1 cellular context compared by ENCODE assay signal in the genomic region with DNA sequence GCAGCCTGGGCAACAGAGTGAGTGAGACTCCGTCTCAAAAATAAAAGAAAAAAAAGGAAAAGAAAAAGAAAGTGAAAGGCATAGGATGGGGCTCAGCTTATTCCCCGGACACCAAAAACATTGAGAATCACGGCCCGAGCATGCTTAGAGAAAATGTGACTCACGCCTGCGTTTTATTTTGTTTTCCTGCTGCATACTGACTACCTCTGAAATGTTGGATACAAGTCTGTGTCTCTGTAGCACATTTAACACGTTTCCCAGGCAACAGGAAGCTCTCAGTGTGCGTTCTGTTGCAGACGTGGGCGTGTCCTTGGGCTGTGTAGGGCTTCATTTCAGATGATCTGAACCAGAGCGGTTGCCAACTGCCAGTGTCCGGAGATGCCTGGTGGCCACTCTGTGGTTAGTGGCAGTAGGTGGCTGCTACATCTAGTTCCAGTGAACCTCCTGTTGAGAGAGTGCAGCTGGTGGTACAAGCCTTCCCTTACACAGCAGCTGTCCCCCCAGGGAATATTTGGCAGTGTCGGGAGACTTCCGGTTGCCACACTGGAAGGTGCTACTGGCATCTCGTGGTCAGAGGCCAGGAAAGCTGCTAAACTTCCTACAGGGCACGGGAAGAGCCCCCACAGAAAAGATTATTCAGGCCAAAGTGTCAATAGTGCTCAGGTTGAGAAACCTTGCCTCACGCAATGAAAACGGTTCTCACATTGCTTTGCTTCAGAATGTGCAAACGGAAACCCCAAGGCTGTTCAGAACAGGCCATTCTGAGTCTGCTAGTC.
TF ChIP-seq lines count a peak whose summit lies in the region.

No MANE protein-coding gene starts in this region.

TF ChIP-seq in HepG2, 621 proteins besides CTCF, POLR2A, EP300 and RAD21 (continued from another document):
- TF ChIP-seq, protein P1, sequence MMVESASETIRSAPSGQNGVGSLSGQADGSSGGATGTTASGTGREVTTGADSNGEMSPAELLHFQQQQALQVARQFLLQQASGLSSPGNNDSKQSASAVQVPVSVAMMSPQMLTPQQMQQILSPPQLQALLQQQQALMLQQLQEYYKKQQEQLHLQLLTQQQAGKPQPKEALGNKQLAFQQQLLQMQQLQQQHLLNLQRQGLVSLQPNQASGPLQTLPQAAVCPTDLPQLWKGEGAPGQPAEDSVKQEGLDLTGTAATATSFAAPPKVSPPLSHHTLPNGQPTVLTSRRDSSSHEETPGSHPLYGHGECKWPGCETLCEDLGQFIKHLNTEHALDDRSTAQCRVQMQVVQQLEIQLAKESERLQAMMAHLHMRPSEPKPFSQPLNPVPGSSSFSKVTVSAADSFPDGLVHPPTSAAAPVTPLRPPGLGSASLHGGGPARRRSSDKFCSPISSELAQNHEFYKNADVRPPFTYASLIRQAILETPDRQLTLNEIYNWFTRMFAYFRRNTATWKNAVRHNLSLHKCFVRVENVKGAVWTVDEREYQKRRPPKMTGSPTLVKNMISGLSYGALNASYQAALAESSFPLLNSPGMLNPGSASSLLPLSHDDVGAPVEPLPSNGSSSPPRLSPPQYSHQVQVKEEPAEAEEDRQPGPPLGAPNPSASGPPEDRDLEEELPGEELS (CRISPR knock-in tag; IDR thresholded peaks at IDR 0.05) = no peak
- no peak for TF ChIP-seq POGZ (CRISPR knock-in tag; IDR thresholded peaks at IDR 0.05)
- no peak for TF ChIP-seq MIXL1 (CRISPR knock-in tag; IDR thresholded peaks at IDR 0.05)
- no peak for TF ChIP-seq ZNF605 (CRISPR knock-in tag; IDR thresholded peaks at IDR 0.05)
- TF ChIP-seq, protein P2, sequence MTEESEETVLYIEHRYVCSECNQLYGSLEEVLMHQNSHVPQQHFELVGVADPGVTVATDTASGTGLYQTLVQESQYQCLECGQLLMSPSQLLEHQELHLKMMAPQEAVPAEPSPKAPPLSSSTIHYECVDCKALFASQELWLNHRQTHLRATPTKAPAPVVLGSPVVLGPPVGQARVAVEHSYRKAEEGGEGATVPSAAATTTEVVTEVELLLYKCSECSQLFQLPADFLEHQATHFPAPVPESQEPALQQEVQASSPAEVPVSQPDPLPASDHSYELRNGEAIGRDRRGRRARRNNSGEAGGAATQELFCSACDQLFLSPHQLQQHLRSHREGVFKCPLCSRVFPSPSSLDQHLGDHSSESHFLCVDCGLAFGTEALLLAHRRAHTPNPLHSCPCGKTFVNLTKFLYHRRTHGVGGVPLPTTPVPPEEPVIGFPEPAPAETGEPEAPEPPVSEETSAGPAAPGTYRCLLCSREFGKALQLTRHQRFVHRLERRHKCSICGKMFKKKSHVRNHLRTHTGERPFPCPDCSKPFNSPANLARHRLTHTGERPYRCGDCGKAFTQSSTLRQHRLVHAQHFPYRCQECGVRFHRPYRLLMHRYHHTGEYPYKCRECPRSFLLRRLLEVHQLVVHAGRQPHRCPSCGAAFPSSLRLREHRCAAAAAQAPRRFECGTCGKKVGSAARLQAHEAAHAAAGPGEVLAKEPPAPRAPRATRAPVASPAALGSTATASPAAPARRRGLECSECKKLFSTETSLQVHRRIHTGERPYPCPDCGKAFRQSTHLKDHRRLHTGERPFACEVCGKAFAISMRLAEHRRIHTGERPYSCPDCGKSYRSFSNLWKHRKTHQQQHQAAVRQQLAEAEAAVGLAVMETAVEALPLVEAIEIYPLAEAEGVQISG (CRISPR knock-in tag; IDR thresholded peaks at IDR 0.05) = no peak
- TF ChIP-seq, protein P3, sequence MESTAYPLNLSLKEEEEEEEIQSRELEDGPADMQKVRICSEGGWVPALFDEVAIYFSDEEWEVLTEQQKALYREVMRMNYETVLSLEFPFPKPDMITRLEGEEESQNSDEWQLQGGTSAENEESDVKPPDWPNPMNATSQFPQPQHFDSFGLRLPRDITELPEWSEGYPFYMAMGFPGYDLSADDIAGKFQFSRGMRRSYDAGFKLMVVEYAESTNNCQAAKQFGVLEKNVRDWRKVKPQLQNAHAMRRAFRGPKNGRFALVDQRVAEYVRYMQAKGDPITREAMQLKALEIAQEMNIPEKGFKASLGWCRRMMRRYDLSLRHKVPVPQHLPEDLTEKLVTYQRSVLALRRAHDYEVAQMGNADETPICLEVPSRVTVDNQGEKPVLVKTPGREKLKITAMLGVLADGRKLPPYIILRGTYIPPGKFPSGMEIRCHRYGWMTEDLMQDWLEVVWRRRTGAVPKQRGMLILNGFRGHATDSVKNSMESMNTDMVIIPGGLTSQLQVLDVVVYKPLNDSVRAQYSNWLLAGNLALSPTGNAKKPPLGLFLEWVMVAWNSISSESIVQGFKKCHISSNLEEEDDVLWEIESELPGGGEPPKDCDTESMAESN (CRISPR knock-in tag; conservative IDR thresholded peaks at IDR 0.05) = no peak
- TF ChIP-seq, protein P4, sequence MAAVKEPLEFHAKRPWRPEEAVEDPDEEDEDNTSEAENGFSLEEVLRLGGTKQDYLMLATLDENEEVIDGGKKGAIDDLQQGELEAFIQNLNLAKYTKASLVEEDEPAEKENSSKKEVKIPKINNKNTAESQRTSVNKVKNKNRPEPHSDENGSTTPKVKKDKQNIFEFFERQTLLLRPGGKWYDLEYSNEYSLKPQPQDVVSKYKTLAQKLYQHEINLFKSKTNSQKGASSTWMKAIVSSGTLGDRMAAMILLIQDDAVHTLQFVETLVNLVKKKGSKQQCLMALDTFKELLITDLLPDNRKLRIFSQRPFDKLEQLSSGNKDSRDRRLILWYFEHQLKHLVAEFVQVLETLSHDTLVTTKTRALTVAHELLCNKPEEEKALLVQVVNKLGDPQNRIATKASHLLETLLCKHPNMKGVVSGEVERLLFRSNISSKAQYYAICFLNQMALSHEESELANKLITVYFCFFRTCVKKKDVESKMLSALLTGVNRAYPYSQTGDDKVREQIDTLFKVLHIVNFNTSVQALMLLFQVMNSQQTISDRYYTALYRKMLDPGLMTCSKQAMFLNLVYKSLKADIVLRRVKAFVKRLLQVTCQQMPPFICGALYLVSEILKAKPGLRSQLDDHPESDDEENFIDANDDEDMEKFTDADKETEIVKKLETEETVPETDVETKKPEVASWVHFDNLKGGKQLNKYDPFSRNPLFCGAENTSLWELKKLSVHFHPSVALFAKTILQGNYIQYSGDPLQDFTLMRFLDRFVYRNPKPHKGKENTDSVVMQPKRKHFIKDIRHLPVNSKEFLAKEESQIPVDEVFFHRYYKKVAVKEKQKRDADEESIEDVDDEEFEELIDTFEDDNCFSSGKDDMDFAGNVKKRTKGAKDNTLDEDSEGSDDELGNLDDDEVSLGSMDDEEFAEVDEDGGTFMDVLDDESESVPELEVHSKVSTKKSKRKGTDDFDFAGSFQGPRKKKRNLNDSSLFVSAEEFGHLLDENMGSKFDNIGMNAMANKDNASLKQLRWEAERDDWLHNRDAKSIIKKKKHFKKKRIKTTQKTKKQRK (IDR thresholded peaks at IDR 0.05; ENCODE audit: low read length) = no peak
- peak; percentile 23; the same call in 1 of the 2 replicates for TF ChIP-seq HDAC2 (CRISPR knock-in tag; IDR thresholded peaks at IDR 0.05)
- TF ChIP-seq RFX3 (CRISPR knock-in tag; IDR thresholded peaks at IDR 0.05) = peak; percentile 41; the same call in 1 of the 2 replicates
- no peak for TF ChIP-seq LBX2 (CRISPR knock-in tag; IDR thresholded peaks at IDR 0.05; ENCODE audit: borderline replicate concordance)
- TF ChIP-seq, protein P5, sequence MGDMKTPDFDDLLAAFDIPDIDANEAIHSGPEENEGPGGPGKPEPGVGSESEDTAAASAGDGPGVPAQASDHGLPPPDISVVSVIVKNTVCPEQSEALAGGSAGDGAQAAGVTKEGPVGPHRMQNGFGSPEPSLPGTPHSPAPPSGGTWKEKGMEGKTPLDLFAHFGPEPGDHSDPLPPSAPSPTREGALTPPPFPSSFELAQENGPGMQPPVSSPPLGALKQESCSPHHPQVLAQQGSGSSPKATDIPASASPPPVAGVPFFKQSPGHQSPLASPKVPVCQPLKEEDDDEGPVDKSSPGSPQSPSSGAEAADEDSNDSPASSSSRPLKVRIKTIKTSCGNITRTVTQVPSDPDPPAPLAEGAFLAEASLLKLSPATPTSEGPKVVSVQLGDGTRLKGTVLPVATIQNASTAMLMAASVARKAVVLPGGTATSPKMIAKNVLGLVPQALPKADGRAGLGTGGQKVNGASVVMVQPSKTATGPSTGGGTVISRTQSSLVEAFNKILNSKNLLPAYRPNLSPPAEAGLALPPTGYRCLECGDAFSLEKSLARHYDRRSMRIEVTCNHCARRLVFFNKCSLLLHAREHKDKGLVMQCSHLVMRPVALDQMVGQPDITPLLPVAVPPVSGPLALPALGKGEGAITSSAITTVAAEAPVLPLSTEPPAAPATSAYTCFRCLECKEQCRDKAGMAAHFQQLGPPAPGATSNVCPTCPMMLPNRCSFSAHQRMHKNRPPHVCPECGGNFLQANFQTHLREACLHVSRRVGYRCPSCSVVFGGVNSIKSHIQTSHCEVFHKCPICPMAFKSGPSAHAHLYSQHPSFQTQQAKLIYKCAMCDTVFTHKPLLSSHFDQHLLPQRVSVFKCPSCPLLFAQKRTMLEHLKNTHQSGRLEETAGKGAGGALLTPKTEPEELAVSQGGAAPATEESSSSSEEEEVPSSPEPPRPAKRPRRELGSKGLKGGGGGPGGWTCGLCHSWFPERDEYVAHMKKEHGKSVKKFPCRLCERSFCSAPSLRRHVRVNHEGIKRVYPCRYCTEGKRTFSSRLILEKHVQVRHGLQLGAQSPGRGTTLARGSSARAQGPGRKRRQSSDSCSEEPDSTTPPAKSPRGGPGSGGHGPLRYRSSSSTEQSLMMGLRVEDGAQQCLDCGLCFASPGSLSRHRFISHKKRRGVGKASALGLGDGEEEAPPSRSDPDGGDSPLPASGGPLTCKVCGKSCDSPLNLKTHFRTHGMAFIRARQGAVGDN (CRISPR knock-in tag; IDR thresholded peaks at IDR 0.05) = 0 out of 2 replicates have a peak, but pooled peaks have one; percentile 43
- TF ChIP-seq, protein P6, sequence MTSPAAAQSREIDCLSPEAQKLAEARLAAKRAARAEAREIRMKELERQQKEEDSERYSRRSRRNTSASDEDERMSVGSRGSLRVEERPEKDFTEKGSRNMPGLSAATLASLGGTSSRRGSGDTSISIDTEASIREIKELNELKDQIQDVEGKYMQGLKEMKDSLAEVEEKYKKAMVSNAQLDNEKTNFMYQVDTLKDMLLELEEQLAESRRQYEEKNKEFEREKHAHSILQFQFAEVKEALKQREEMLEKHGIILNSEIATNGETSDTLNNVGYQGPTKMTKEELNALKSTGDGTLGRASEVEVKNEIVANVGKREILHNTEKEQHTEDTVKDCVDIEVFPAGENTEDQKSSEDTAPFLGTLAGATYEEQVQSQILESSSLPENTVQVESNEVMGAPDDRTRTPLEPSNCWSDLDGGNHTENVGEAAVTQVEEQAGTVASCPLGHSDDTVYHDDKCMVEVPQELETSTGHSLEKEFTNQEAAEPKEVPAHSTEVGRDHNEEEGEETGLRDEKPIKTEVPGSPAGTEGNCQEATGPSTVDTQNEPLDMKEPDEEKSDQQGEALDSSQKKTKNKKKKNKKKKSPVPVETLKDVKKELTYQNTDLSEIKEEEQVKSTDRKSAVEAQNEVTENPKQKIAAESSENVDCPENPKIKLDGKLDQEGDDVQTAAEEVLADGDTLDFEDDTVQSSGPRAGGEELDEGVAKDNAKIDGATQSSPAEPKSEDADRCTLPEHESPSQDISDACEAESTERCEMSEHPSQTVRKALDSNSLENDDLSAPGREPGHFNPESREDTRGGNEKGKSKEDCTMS (CRISPR knock-in tag; conservative IDR thresholded peaks at IDR 0.05) = no peak
- TF ChIP-seq PRDM15 (CRISPR knock-in tag; IDR thresholded peaks at IDR 0.05) = no peak
- no peak for TF ChIP-seq U2AF1 (optimal IDR thresholded peaks at IDR 0.05; ENCODE audit: low read depth, low read length)
- TF ChIP-seq KAT8 (CRISPR knock-in tag; IDR thresholded peaks at IDR 0.05) = no peak
- peak; percentile 21; the same call in 1 of the 2 replicates for TF ChIP-seq PAXIP1 (CRISPR knock-in tag; conservative IDR thresholded peaks at IDR 0.05)
